In the genomic region with DNA sequence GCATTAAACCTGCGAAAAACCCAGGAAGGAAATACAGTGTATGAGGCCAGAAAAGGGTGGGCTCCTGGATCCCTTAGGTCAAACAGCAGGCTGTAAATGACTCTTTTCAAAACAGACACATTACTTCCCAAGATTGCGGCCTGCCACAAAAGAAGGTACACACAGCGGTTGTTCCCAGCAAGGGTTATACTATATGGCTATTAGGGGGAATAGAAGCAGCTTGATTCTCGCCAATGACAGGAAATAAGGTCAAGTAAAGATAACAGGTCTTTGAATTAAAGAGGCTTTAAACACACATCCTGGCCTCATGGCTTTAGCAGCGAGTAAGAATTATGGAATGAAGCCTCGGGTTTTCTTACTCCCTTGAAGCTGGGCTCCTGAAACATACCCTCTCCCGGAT, we compare ENCODE assay signal across 1 cellular context.
TF ChIP-seq lines count a peak whose summit lies in the region.

No MANE protein-coding gene starts in this region.

TF ChIP-seq in H1, 55 proteins besides CTCF, POLR2A, EP300 and RAD21:
- TF ChIP-seq HDAC2 (IDR thresholded peaks at IDR 0.05; ENCODE audit: borderline replicate concordance in 1 of 2, low read depth in 2 of 2, low read length in 2 of 2) (no peak), EZH2 (IDR thresholded peaks at IDR 0.05; ENCODE audit: low read depth, low read length, severe bottlenecking) (no peak), RXRA (IDR thresholded peaks at IDR 0.05; ENCODE audit: insufficient read depth, low read depth, low read length) (no peak), GABPA (IDR thresholded peaks at IDR 0.05; ENCODE audit: borderline replicate concordance, insufficient read depth, low read length) (no peak), CTBP2 (IDR thresholded peaks at IDR 0.05; ENCODE audit: borderline replicate concordance, insufficient read depth, insufficient read length, low read length) (no peak), CHD7 (IDR thresholded peaks at IDR 0.05; ENCODE audit: insufficient replicate concordance, low read length) (no peak), CHD1 (IDR thresholded peaks at IDR 0.05; ENCODE audit: low read depth, low read length) (no peak), BRCA1 (IDR thresholded peaks at IDR 0.05; ENCODE audit: low read depth, low read length) (no peak), ZNF274 (IDR thresholded peaks at IDR 0.05; ENCODE audit: borderline replicate concordance, extremely low read depth, low read length) (no peak), KDM5A (IDR thresholded peaks at IDR 0.05; ENCODE audit: low read length) (no peak), CBX8 (IDR thresholded peaks at IDR 0.05; ENCODE audit: borderline replicate concordance, low read depth, low read length) (no peak), SIX5 (IDR thresholded peaks at IDR 0.05; ENCODE audit: low read depth, low read length) (no peak), SUZ12 (IDR thresholded peaks at IDR 0.05; ENCODE audit: low read length) (no peak), RBBP5 (IDR thresholded peaks at IDR 0.05; ENCODE audit: borderline replicate concordance, low read depth, low read length) (no peak)
- TF ChIP-seq, protein P1, sequence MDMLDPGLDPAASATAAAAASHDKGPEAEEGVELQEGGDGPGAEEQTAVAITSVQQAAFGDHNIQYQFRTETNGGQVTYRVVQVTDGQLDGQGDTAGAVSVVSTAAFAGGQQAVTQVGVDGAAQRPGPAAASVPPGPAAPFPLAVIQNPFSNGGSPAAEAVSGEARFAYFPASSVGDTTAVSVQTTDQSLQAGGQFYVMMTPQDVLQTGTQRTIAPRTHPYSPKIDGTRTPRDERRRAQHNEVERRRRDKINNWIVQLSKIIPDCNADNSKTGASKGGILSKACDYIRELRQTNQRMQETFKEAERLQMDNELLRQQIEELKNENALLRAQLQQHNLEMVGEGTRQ (IDR thresholded peaks at IDR 0.05; ENCODE audit: low read length) = no peak
